18 cellular contexts compared by ENCODE assay signal in genomic region chr3:113499081-113499480, GRCh38. TPM values are rescaled to one million over a fixed set of nuclear protein-coding genes. Genes with fewer than 3 reads are reported as not detected.
"Had no signal": no experiment of that assay in that cellular context is flagged by ENCODE, and none has a peak within 500 bp of the region (broad histone marks: within the 10 kb centered on the region; RNA-seq: fewer than 3 reads in every experiment).

No MANE protein-coding gene starts in this region.

- H3K27ac ChIP-seq: cardiac muscle cell, gastrocnemius medialis, prostate gland, right atrium auricular region, tibial nerve, uterus had no signal

- ATAC-seq: activated CD8-positive, alpha-beta T cell treated with anti-CD3 and anti-CD28 coated beads for 36 hours; gastrocnemius medialis; left lobe of liver; stimulated activated naive CD8-positive, alpha-beta T cell treated with anti-CD3 and anti-CD28 coated beads, Interleukin-15, Interleukin-2, amounts not matched to agents 100 U/mL and 50 U/mL, for 24 hours; T-cell had no signal

- H3K27ac Mint-ChIP-seq: activated CD4-positive, alpha-beta T cell treated with anti-CD3 and anti-CD28 coated beads, Interleukin-2, amount 10 ng/mL, durations not matched to agents 24 days and 14 days; activated CD8-positive, alpha-beta T cell treated with anti-CD3 and anti-CD28 coated beads for 36 hours; activated naive CD4-positive, alpha-beta T cell treated with anti-CD3 and anti-CD28 coated beads for 36 hours; T-cell had no signal

- H3K27me3 Mint-ChIP-seq: activated CD4-positive, alpha-beta T cell treated with anti-CD3 and anti-CD28 coated beads, Interleukin-2, amount 10 ng/mL, durations not matched to agents 24 days and 14 days; activated CD8-positive, alpha-beta T cell treated with anti-CD3 and anti-CD28 coated beads for 36 hours; T-cell had no signal

- H3K36me3 ChIP-seq: prostate gland, right atrium auricular region, uterus had no signal

- H3K4me3 ChIP-seq: cardiac muscle cell, gastrocnemius medialis, lung, prostate gland, right atrium auricular region, tibial nerve, uterus had no signal

- H3K27me3 ChIP-seq: cardiac muscle cell, gastrocnemius medialis, right atrium auricular region, tibial nerve, uterus had no signal

- H3K4me3 Mint-ChIP-seq: activated CD4-positive, alpha-beta T cell treated with anti-CD3 and anti-CD28 coated beads, Interleukin-2, amount 10 ng/mL, durations not matched to agents 24 days and 14 days; activated CD8-positive, alpha-beta T cell treated with anti-CD3 and anti-CD28 coated beads for 36 hours; activated naive CD4-positive, alpha-beta T cell treated with anti-CD3 and anti-CD28 coated beads for 36 hours; endodermal cell; T-cell had no signal

- H3K9me3 Mint-ChIP-seq: activated CD4-positive, alpha-beta T cell treated with anti-CD3 and anti-CD28 coated beads, Interleukin-2, amount 10 ng/mL, durations not matched to agents 24 days and 14 days; activated CD8-positive, alpha-beta T cell treated with anti-CD3 and anti-CD28 coated beads for 36 hours; activated naive CD4-positive, alpha-beta T cell treated with anti-CD3 and anti-CD28 coated beads for 36 hours; endodermal cell; T-cell had no signal

- H3K9me3 ChIP-seq: gastrocnemius medialis, prostate gland, right atrium auricular region, tibial nerve, uterus had no signal

- DNase-seq: activated CD4-positive, alpha-beta T cell treated with anti-CD3 and anti-CD28 coated beads, Interleukin-2, amount 10 ng/mL, durations not matched to agents 24 days and 14 days; activated CD8-positive, alpha-beta T cell treated with anti-CD3 and anti-CD28 coated beads for 36 hours; activated naive CD4-positive, alpha-beta T cell treated with anti-CD3 and anti-CD28 coated beads for 36 hours; activated T-cell treated with anti-CD3 and anti-CD28 coated beads, Interleukin-2, amount 50 U/mL, for 1 hour; endodermal cell; erythroblast; gastrocnemius medialis; head of caudate nucleus; kidney; stimulated activated naive CD8-positive, alpha-beta T cell treated with anti-CD3 and anti-CD28 coated beads, Interleukin-15, Interleukin-2, amounts not matched to agents 100 U/mL and 50 U/mL, for 24 hours; T-cell; uterus had no signal

- H3K4me1 Mint-ChIP-seq: endodermal cell had no signal

- H3K4me1 ChIP-seq: gastrocnemius medialis, prostate gland, right atrium auricular region, tibial nerve, uterus had no signal

RNA-seq across cellular contexts. Expression of gene SIDT1, which starts 33.3 kb away (rescaled TPM):
- total RNA-seq: cardiac muscle cell, endodermal cell had no signal
